In genomic region chr18:70523035-70523797, GRCh38 we compare ENCODE assay signal across 28 cellular contexts.
A peak's percentile ranks its signal among the peaks of the same experiment; 100 is the strongest.
DNase-seq lines count a peak whose midpoint lies in the region; ATAC-seq, FAIRE-seq and TF ChIP-seq lines count a peak whose summit lies in the region.
"Had no signal": no experiment of that assay in that cellular context is flagged by ENCODE, and none has a peak within 500 bp of the region (broad histone marks: within the 10 kb centered on the region; RNA-seq: fewer than 3 reads in every experiment).

No MANE protein-coding gene starts in this region.

- H3K9me3 ChIP-seq in HepG2 (ENCODE audit: low read length) (no peaks in the 10 kb centered on the region), right lobe of liver (no peaks in the 10 kb centered on the region), tibial nerve (no peaks in the 10 kb centered on the region)
- H3K9me3 ChIP-seq: A549, Caco-2, esophagus muscularis mucosa, ovary, upper lobe of left lung had no signal

- H3K4me1 ChIP-seq in HepG2 (ENCODE audit: insufficient read depth, low read length) (peaks cover 17% of the 10 kb centered on the region), right lobe of liver (no peaks in the 10 kb centered on the region), tibial nerve (no peaks in the 10 kb centered on the region)
- H3K4me1 ChIP-seq: A549, esophagus muscularis mucosa, upper lobe of left lung had no signal

- intact Hi-C loops in HepG2 (cut with micrococcal nuclease; ENCODE audit: unreplicated experiment) (no loop called here), right lobe of liver (cut with DNase I) (no loop called here)

- DNase-seq in HepG2 (ENCODE audit: low spot score) (no peak), right lobe of liver (no peak), NCI-H146 (lab: John Stamatoyannopoulos, UW) (peak; percentile 99), NCI-H748 treated with DMSO at 0.1 percent for 48 hours (lab: John Stamatoyannopoulos, UW) (peak; percentile 87), tibial nerve (ENCODE audit: low spot score in 2 of 2) (no peak)
- DNase-seq in activated CD4-positive, alpha-beta T cell treated with anti-CD3 and anti-CD28 coated beads, Interleukin-2, amount 50 U/mL, for 4 hours, result no peak
- no peak for DNase-seq in stimulated activated naive CD4-positive, alpha-beta T cell (lab: John Stamatoyannopoulos, UW)
- DNase-seq: activated CD4-positive, alpha-beta memory T cell treated with anti-CD3 and anti-CD28 coated beads, Interleukin-2, amount 10 ng/mL, durations not matched to agents 7 days and 5 days; activated gamma-delta T cell; activated naive CD8-positive, alpha-beta T cell treated with anti-CD3 and anti-CD28 coated beads, Interleukin-2, amount 50 U/mL, for 24 hours; effector memory CD8-positive, alpha-beta T cell; hippocampal formation; left ventricle myocardium superior; NCI-H446 treated with DMSO at 0.1 percent for 48 hours; ovary; right cardiac atrium; stimulated activated CD4-positive, alpha-beta T cell treated with anti-CD3 and anti-CD28 coated beads, Interleukin-12 subunit alpha, Interleukin-12 subunit beta, amount 100 ng/mL, for 4 hours; stimulated activated naive CD8-positive, alpha-beta T cell treated with anti-CD3 and anti-CD28 coated beads, Interleukin-15, amount 100 ng/mL, for 72 hours; T1000; upper lobe of left lung had no signal

- H3K27ac ChIP-seq in HepG2 (ENCODE audit: extremely low read length, insufficient read depth, low read length) (no peak overlapping the region), right lobe of liver (no peak overlapping the region), tibial nerve (no peak overlapping the region)
- H3K27ac ChIP-seq: A549, esophagus muscularis mucosa, ovary, RWPE1, upper lobe of left lung had no signal

- H3K4me3 ChIP-seq in HepG2 (replicated peaks in 1 of 3; ENCODE audit: insufficient read depth in 1 of 3, low read depth in 2 of 3, low read length in 3 of 3) (no peak overlapping the region), right lobe of liver (no peak overlapping the region), tibial nerve (no peak overlapping the region)
- H3K4me3 ChIP-seq: A549, esophagus muscularis mucosa, K562, ovary, upper lobe of left lung had no signal

- TF ChIP-seq POLR2A in HepG2 (IDR thresholded peaks at IDR 0.05; ENCODE audit: insufficient read depth in 1 of 2, low read depth in 2 of 2, low read length in 2 of 2), result no peak
- TF ChIP-seq POLR2A in right lobe of liver (IDR thresholded peaks at IDR 0.05), result no peak
- no peak for TF ChIP-seq POLR2A in tibial nerve (IDR thresholded peaks at IDR 0.05)

- no peak for TF ChIP-seq EP300 in HepG2 (IDR thresholded peaks at IDR 0.05; ENCODE audit: low read depth in 2 of 2, low read length in 2 of 2)
- TF ChIP-seq EP300 in HepG2 (CRISPR knock-in tag; IDR thresholded peaks at IDR 0.05; ENCODE audit: borderline replicate concordance), result no peak
- TF ChIP-seq EP300 in tibial nerve (IDR thresholded peaks at IDR 0.05), result no peak

- H4K20me1 ChIP-seq in HepG2 (ENCODE audit: insufficient read depth, low read length), result no peaks in the 10 kb centered on the region

- in situ Hi-C loops in HepG2 (cut with HindIII; ENCODE audit: extremely low pct_ligation_motif_present, low pct_unique_long_range_greater_than_20kb), result no loop called here

- no peak overlapping the region for H3K9ac ChIP-seq in HepG2 (ENCODE audit: insufficient read depth, low read depth, low read length)

- TF ChIP-seq RAD21 in HepG2 (CRISPR knock-in tag; IDR thresholded peaks at IDR 0.05), result no peak

- ATAC-seq in HepG2, result peak; percentile 43; the same call in 2 of the 3 replicates
- ATAC-seq in right lobe of liver, result no peak
- ATAC-seq in HG03442 (IDR thresholded peaks at IDR 0.05; ENCODE audit: unreplicated experiment), result no peak
- ATAC-seq: A549; activated naive CD8-positive, alpha-beta T cell treated with anti-CD3 and anti-CD28 coated beads, Interleukin-2, amount 50 U/mL, for 24 hours; effector memory CD8-positive, alpha-beta T cell; K562; left ventricle myocardium superior; natural killer cell treated with Interleukin-12 subunit alpha and Interleukin-12 subunit beta and Interleukin-15 and Interleukin-18, amount 100 ng/mL, for 72 hours; right cardiac atrium; stimulated activated naive CD8-positive, alpha-beta T cell treated with anti-CD3 and anti-CD28 coated beads, Interleukin-15, amount 100 ng/mL, for 72 hours had no signal

- no peak overlapping the region for H3K4me2 ChIP-seq in HepG2 (ENCODE audit: low read depth, low read length)
- H3K4me2 ChIP-seq: A549 had no signal

- no peaks in the 10 kb centered on the region for H3K36me3 ChIP-seq in HepG2 (replicated peaks in 1 of 2; ENCODE audit: control insufficient read depth in 1 of 2, insufficient read depth in 2 of 2, low read length in 2 of 2)
- no peaks in the 10 kb centered on the region for H3K36me3 ChIP-seq in right lobe of liver
- no peaks in the 10 kb centered on the region for H3K36me3 ChIP-seq in tibial nerve
- H3K36me3 ChIP-seq: esophagus muscularis mucosa, ovary, upper lobe of left lung had no signal

- CTCF ChIA-PET in HepG2 (lab: Yijun Ruan, JAX; ENCODE audit: low intra/inter-chr PET ratio, low total read pairs), result no interaction called here

- no peak overlapping the region for H2AFZ ChIP-seq in HepG2 (ENCODE audit: low read length)

- H3K79me2 ChIP-seq in HepG2 (ENCODE audit: insufficient read depth, low read length), result no peaks in the 10 kb centered on the region

- 19% methylated on average over 7 of the region's 7 CpGs for WGBS in HepG2 (ENCODE audit: low lambda C conversion rate)
- WGBS in right lobe of liver (ENCODE audit: insufficient coverage, low coverage, low lambda C conversion rate, missing lambda C conversion rate), result 61% methylated on average over 7 of the region's 7 CpGs
- WGBS in tibial nerve, 2 donors, result 54 to 60% methylated on average over 7 of the region's 7 CpGs

- H3K27me3 ChIP-seq in HepG2 (ENCODE audit: control insufficient read depth in 1 of 2, insufficient read depth in 2 of 2, low read length in 2 of 2) (0 out of 5 replicates have a peak, but pooled peaks cover 0 to 3% of the 10 kb centered on the region in 2 experiments), right lobe of liver (no peaks in the 10 kb centered on the region), tibial nerve (no peaks in the 10 kb centered on the region)
- H3K27me3 ChIP-seq: esophagus muscularis mucosa, ovary, upper lobe of left lung had no signal

- TF ChIP-seq CTCF in HepG2 (CRISPR knock-in tag; IDR thresholded peaks at IDR 0.05), result no peak
- no peak for TF ChIP-seq CTCF in right lobe of liver (IDR thresholded peaks at IDR 0.05)
- TF ChIP-seq CTCF in tibial nerve (IDR thresholded peaks at IDR 0.05), result no peak

- no TSS peak for BruUV-seq in HepG2 (replicated peaks; lab: Mats Ljungman, UMichigan)

- no peak for FAIRE-seq in HepG2 (lab: Jason Lieb, UNC)
- FAIRE-seq: A549, H1, K562 had no signal

- POLR2A ChIA-PET in HepG2 (lab: Yijun Ruan, JAX), result no interaction called here

TF ChIP-seq in HepG2, 621 proteins besides CTCF, POLR2A, EP300 and RAD21 (continues in another document):
- no peak for TF ChIP-seq CCDC6 (CRISPR knock-in tag; IDR thresholded peaks at IDR 0.05)
- no peak for TF ChIP-seq NFE2L1 (CRISPR knock-in tag; IDR thresholded peaks at IDR 0.05; ENCODE audit: borderline replicate concordance)
- no peak for TF ChIP-seq TIGD3 (CRISPR knock-in tag; IDR thresholded peaks at IDR 0.05; ENCODE audit: borderline replicate concordance)
- no peak for TF ChIP-seq ATM (IDR thresholded peaks at IDR 0.05; ENCODE audit: borderline replicate concordance)
- TF ChIP-seq KLF11 (CRISPR knock-in tag; IDR thresholded peaks at IDR 0.05), result no peak
- no peak for TF ChIP-seq CEBPZ (IDR thresholded peaks at IDR 0.05; ENCODE audit: low read length)
- TF ChIP-seq ZNF577 (CRISPR knock-in tag; IDR thresholded peaks at IDR 0.05; ENCODE audit: borderline replicate concordance, low read depth), result no peak
- no peak for TF ChIP-seq ELF3 (CRISPR knock-in tag; IDR thresholded peaks at IDR 0.05)
- TF ChIP-seq ZNF788 (CRISPR knock-in tag; IDR thresholded peaks at IDR 0.05; ENCODE audit: borderline replicate concordance), result no peak
- TF ChIP-seq ZNF292 (CRISPR knock-in tag; IDR thresholded peaks at IDR 0.05; ENCODE audit: borderline replicate concordance, low read depth), result no peak

Comparison
In these comparisons a context has a peak if more than half of its experiments do, and no peak if none do; other contexts are left out.
1. DNase-seq: peak in NCI-H146 (single experiment) and NCI-H748 treated with DMSO at 0.1 percent for 48 hours (single experiment); none in HepG2 (single experiment), right lobe of liver (0 of 3), activated CD4-positive, alpha-beta T cell treated with anti-CD3 and anti-CD28 coated beads, Interleukin-2, amount 50 U/mL, for 4 hours (0 of 2), tibial nerve (0 of 2) and stimulated activated naive CD4-positive, alpha-beta T cell (0 of 6).